In genomic region chr14:80946187-80946586, GRCh38 we compare ENCODE assay signal across 24 cellular contexts. TPM values are rescaled to one million over a fixed set of nuclear protein-coding genes. Genes with fewer than 3 reads are reported as not detected.
A peak's percentile ranks its signal among the peaks of the same experiment; 100 is the strongest.
DNase-seq lines count a peak whose midpoint lies in the region; ATAC-seq, FAIRE-seq and TF ChIP-seq lines count a peak whose summit lies in the region.
"Had no signal": no experiment of that assay in that cellular context is flagged by ENCODE, and none has a peak within 500 bp of the region (broad histone marks: within the 10 kb centered on the region; RNA-seq: fewer than 3 reads in every experiment).

No MANE protein-coding gene starts in this region.

- no peaks in the 10 kb centered on the region for H4K20me1 ChIP-seq in IMR-90 (ENCODE audit: insufficient read depth, low read length)
- H4K20me1 ChIP-seq in keratinocyte (ENCODE audit: control insufficient read depth, extremely low read depth, insufficient read depth, low read length) = no peaks in the 10 kb centered on the region

- H3K36me3 Mint-ChIP-seq in activated naive CD4-positive, alpha-beta T cell treated with anti-CD3 and anti-CD28 coated beads, Interleukin-2, amount 50 U/mL, for 24 hours = peaks cover 2% of the 10 kb centered on the region
- H3K36me3 Mint-ChIP-seq in activated T-helper 17 cell treated with anti-CD3 and anti-CD28 coated beads, Interleukin-2, amount 50 U/mL, for 72 hours (ENCODE audit: low read depth) = peaks cover 5% of the 10 kb centered on the region
- H3K36me3 Mint-ChIP-seq: CD14-positive monocyte had no signal

- no peak for ATAC-seq in IMR-90 (ENCODE audit: low read depth)
- ATAC-seq in activated T-helper 17 cell treated with anti-CD3 and anti-CD28 coated beads, Interleukin-2, amount 50 U/mL, for 72 hours (replicated peaks) = peak; percentile 52
- ATAC-seq: heart right ventricle; left cardiac atrium; right cardiac atrium; stimulated activated naive CD8-positive, alpha-beta T cell treated with anti-CD3 and anti-CD28 coated beads, Interleukin-15, amount 100 ng/mL, for 72 hours had no signal

- POLR2A ChIA-PET in IMR-90 (lab: Charles Lee; ENCODE audit: unreplicated experiment) = no interaction called here

- H2AK5ac ChIP-seq in IMR-90 (ENCODE audit: low read depth, low read length) = no peak overlapping the region

- peaks cover 3% of the 10 kb centered on the region for H3K79me2 ChIP-seq in keratinocyte (ENCODE audit: control insufficient read depth, insufficient read depth, low read length)
- H3K79me2 ChIP-seq: parathyroid adenoma had no signal

- H2AK9ac ChIP-seq in IMR-90 (replicated peaks; ENCODE audit: low read depth, low read length, poor library complexity) = no peak overlapping the region

- H2AFZ ChIP-seq in IMR-90 (replicated peaks; ENCODE audit: low read length, poor library complexity) (no peak overlapping the region), keratinocyte (ENCODE audit: control insufficient read depth, low read length) (no peak overlapping the region)
- H2AFZ ChIP-seq: parathyroid adenoma had no signal

- no CpG with 5 or more reads among the region's 1 CpG for WGBS in IMR-90 (ENCODE audit: extremely low coverage in 2 of 2, insufficient read length in 1 of 2), 2 experiments

- no peak overlapping the region for H3K56ac ChIP-seq in IMR-90 (ENCODE audit: extremely low read depth, insufficient read depth, low read length)

- H3K4me1 ChIP-seq in IMR-90 (ENCODE audit: control insufficient read depth, insufficient read depth, low read length) (no peaks in the 10 kb centered on the region; the same call in 1 of the 2 replicates), keratinocyte (ENCODE audit: control insufficient read depth, extremely low read depth, insufficient read depth, low read length) (peaks cover 23% of the 10 kb centered on the region)

- no peak overlapping the region for H3K4me3 ChIP-seq in IMR-90 (ENCODE audit: insufficient read depth, low read depth, low read length)
- no peak overlapping the region for H3K4me3 ChIP-seq in keratinocyte (ENCODE audit: control insufficient read depth in 2 of 3, extremely low read depth in 1 of 3, insufficient read depth in 2 of 3, low read depth in 1 of 3, low read length in 3 of 3)
- H3K4me3 ChIP-seq: ascending aorta, heart right ventricle, tibial artery had no signal

- H2BK15ac ChIP-seq in IMR-90 (ENCODE audit: low read depth, low read length) = no peak overlapping the region

- CTCF ChIA-PET in IMR-90 (lab: Yijun Ruan, JAX) = no interaction called here

- no peak overlapping the region for H2BK20ac ChIP-seq in IMR-90 (ENCODE audit: low read depth, low read length)

- H3K27ac Mint-ChIP-seq in activated naive CD4-positive, alpha-beta T cell treated with anti-CD3 and anti-CD28 coated beads, Interleukin-2, amount 50 U/mL, for 24 hours = peak overlapping the region; percentile 99
- H3K27ac Mint-ChIP-seq in activated T-helper 17 cell treated with anti-CD3 and anti-CD28 coated beads, Interleukin-2, amount 50 U/mL, for 72 hours = peak overlapping the region; percentile 92
- H3K27ac Mint-ChIP-seq: stimulated activated naive CD8-positive, alpha-beta T cell treated with anti-CD3 and anti-CD28 coated beads, Interleukin-15, amount 100 ng/mL, for 72 hours had no signal

- in situ Hi-C loops in IMR-90 (cut with MboI; ENCODE audit: low sequenced_read_pairs) = no loop called here

- H3K4me3 Mint-ChIP-seq in activated naive CD4-positive, alpha-beta T cell treated with anti-CD3 and anti-CD28 coated beads, Interleukin-2, amount 50 U/mL, for 24 hours = peak overlapping the region; percentile 47
- peak overlapping the region; percentile 58 for H3K4me3 Mint-ChIP-seq in activated T-helper 17 cell treated with anti-CD3 and anti-CD28 coated beads, Interleukin-2, amount 50 U/mL, for 72 hours
- H3K4me3 Mint-ChIP-seq: CD14-positive monocyte; neural crest cell; stimulated activated naive CD8-positive, alpha-beta T cell treated with anti-CD3 and anti-CD28 coated beads, Interleukin-15, amount 100 ng/mL, for 72 hours had no signal

- peaks cover under 1% of the 10 kb centered on the region in 2 experiments; a peak in 2 of 4 replicates for H3K79me1 ChIP-seq in IMR-90 (ENCODE audit: low read depth in 1 of 2, low read length in 2 of 2)

- no peaks in the 10 kb centered on the region for H3K36me3 ChIP-seq in IMR-90 (ENCODE audit: control insufficient read depth, insufficient read depth, low read length)
- H3K36me3 ChIP-seq in keratinocyte (ENCODE audit: control insufficient read depth in 2 of 2, extremely low read depth in 1 of 2, insufficient read depth in 2 of 2, low read length in 2 of 2) = no peaks in the 10 kb centered on the region
- H3K36me3 ChIP-seq: ascending aorta, heart right ventricle, tibial artery had no signal

- no peak for FAIRE-seq in keratinocyte (lab: Jason Lieb, UNC)
- FAIRE-seq: H54 had no signal

- no peak overlapping the region for H4K91ac ChIP-seq in IMR-90 (ENCODE audit: insufficient read depth, low read depth, low read length)

- H3K23ac ChIP-seq in IMR-90 (ENCODE audit: low read depth, low read length) = no peak overlapping the region

- no peak for DNase-seq in activated naive CD4-positive, alpha-beta T cell (lab: John Stamatoyannopoulos, UW)
- DNase-seq in IMR-90 = peak; percentile 52
- peak; percentile 60 for DNase-seq in keratinocyte (ENCODE audit: low read depth, low spot score)
- DNase-seq in pons (ENCODE audit: low spot score) = no peak
- DNase-seq in activated CD8-positive, alpha-beta memory T cell treated with anti-CD3 and anti-CD28 coated beads, Interleukin-2, amount 50 U/mL, for 48 hours = no peak
- DNase-seq: activated CD4-positive, alpha-beta T cell treated with anti-CD3 and anti-CD28 coated beads for 1 hour; EL; heart right ventricle; left cardiac atrium; NCI-H2081; NCI-H226; NCI-H774; right cardiac atrium; stimulated activated naive CD8-positive, alpha-beta T cell treated with anti-CD3 and anti-CD28 coated beads, Interleukin-15, amount 100 ng/mL, for 72 hours; T-helper 1 cell; tibial artery had no signal

- H4K8ac ChIP-seq in IMR-90 (ENCODE audit: low read depth in 2 of 2, low read length in 2 of 2) = no peak overlapping the region

- dilution Hi-C loops in IMR-90 (cut with HindIII; ENCODE audit: low sequenced_read_pairs, unreplicated experiment) (no loop called here), keratinocyte (cut with MboI; ENCODE audit: extremely low pct_ligation_motif_present, low sequenced_read_pairs) (no loop called here)

- no peak overlapping the region for H3K9ac ChIP-seq in IMR-90 (ENCODE audit: low read depth, low read length)
- no peak overlapping the region for H3K9ac ChIP-seq in keratinocyte (ENCODE audit: control insufficient read depth, extremely low read depth, insufficient read depth, low read length)
- H3K9ac ChIP-seq: parathyroid adenoma had no signal

- intact Hi-C loops in IMR-90 (cut with micrococcal nuclease) = no loop called here

- no peak for TF ChIP-seq RAD21 in IMR-90 (IDR thresholded peaks at IDR 0.05; ENCODE audit: low read length)

- H4K5ac ChIP-seq in IMR-90 (ENCODE audit: low read depth, low read length) = no peak overlapping the region

- no peak overlapping the region for H3K14ac ChIP-seq in IMR-90 (replicated peaks; ENCODE audit: low read depth, low read length)

- H3K9me3 Mint-ChIP-seq in activated naive CD4-positive, alpha-beta T cell treated with anti-CD3 and anti-CD28 coated beads, Interleukin-2, amount 50 U/mL, for 24 hours = no peaks in the 10 kb centered on the region
- H3K9me3 Mint-ChIP-seq in activated T-helper 17 cell treated with anti-CD3 and anti-CD28 coated beads, Interleukin-2, amount 50 U/mL, for 72 hours = peaks cover 4% of the 10 kb centered on the region
- H3K9me3 Mint-ChIP-seq: neural crest cell had no signal

- H3K27ac ChIP-seq in IMR-90 (ENCODE audit: insufficient read depth, low read length) = no peak overlapping the region
- no peak overlapping the region for H3K27ac ChIP-seq in keratinocyte (ENCODE audit: control insufficient read depth, insufficient read depth, low read length)
- H3K27ac ChIP-seq: ascending aorta, heart right ventricle, parathyroid adenoma, tibial artery had no signal

- H2BK120ac ChIP-seq in IMR-90 (ENCODE audit: low read depth, low read length) = no peak overlapping the region

- TF ChIP-seq CTCF in IMR-90 (conservative IDR thresholded peaks at IDR 0.05; ENCODE audit: low read depth, low read length) (no peak), keratinocyte (optimal IDR thresholded peaks at IDR 0.05 in 1 of 3, IDR thresholded peaks at IDR 0.05 in 1 of 3, conservative IDR thresholded peaks at IDR 0.05 in 1 of 3; ENCODE audit: extremely low read depth in 1 of 3, insufficient read depth in 2 of 3, low read length in 3 of 3) (no peak)

- H3K4ac ChIP-seq in IMR-90 (ENCODE audit: low read depth, low read length) = no peak overlapping the region

- no peaks in the 10 kb centered on the region for H3K9me3 ChIP-seq in IMR-90 (ENCODE audit: control insufficient read depth, insufficient read depth, low read length)
- H3K9me3 ChIP-seq in keratinocyte (ENCODE audit: control insufficient read depth, low read depth, low read length) = no peaks in the 10 kb centered on the region
- H3K9me3 ChIP-seq: ascending aorta, heart right ventricle, tibial artery had no signal

- H3K4me2 ChIP-seq in IMR-90 (ENCODE audit: low read depth, low read length) (no peak overlapping the region), keratinocyte (ENCODE audit: control insufficient read depth, extremely low read depth, insufficient read depth, low read depth, low read length) (no peak overlapping the region)

- H3K18ac ChIP-seq in IMR-90 (ENCODE audit: low read depth, low read length) = no peak overlapping the region

- H3K27me3 ChIP-seq in IMR-90 (ENCODE audit: control insufficient read depth, insufficient read depth, low read length) = no peaks in the 10 kb centered on the region
- no peaks in the 10 kb centered on the region for H3K27me3 ChIP-seq in keratinocyte (ENCODE audit: control insufficient read depth, extremely low read depth, insufficient read depth, low read length)
- H3K27me3 ChIP-seq: ascending aorta had no signal

- TF ChIP-seq POLR2A in IMR-90 (IDR thresholded peaks at IDR 0.05; ENCODE audit: low read depth, low read length) = no peak

- peaks cover 39% of the 10 kb centered on the region for H3K4me1 Mint-ChIP-seq in activated naive CD4-positive, alpha-beta T cell treated with anti-CD3 and anti-CD28 coated beads, Interleukin-2, amount 50 U/mL, for 24 hours
- peaks cover 16% of the 10 kb centered on the region for H3K4me1 Mint-ChIP-seq in activated T-helper 17 cell treated with anti-CD3 and anti-CD28 coated beads, Interleukin-2, amount 50 U/mL, for 72 hours

- no peaks in the 10 kb centered on the region for H3K9me1 ChIP-seq in IMR-90 (ENCODE audit: insufficient read depth, low read length)
- H3K9me1 ChIP-seq in keratinocyte (ENCODE audit: control insufficient read depth, extremely low read depth, insufficient read depth, low read length) = no peaks in the 10 kb centered on the region

- no TSS peak for BruUV-seq in IMR-90 (replicated peaks; lab: Mats Ljungman, UMichigan)

- no peak overlapping the region for H2BK5ac ChIP-seq in IMR-90 (ENCODE audit: low read depth, low read length, poor library complexity, severe bottlenecking)

- H3K27me3 Mint-ChIP-seq in activated naive CD4-positive, alpha-beta T cell treated with anti-CD3 and anti-CD28 coated beads, Interleukin-2, amount 50 U/mL, for 24 hours = no peaks in the 10 kb centered on the region
- no peaks in the 10 kb centered on the region for H3K27me3 Mint-ChIP-seq in activated T-helper 17 cell treated with anti-CD3 and anti-CD28 coated beads, Interleukin-2, amount 50 U/mL, for 72 hours

RNA-seq across cellular contexts. Expression of gene CEP128, which starts 4.6 kb away (rescaled TPM):
- total RNA-seq in IMR-90 (2012; rRNA removed) = 5.7 and 7.8 TPM in 2 replicates
- 1.3 and 1.9 TPM in 2 replicates for polyA plus RNA-seq in IMR-90 (2012; rRNA removed)
- 0.16 and 0.26 TPM in 2 replicates for polyA plus RNA-seq in IMR-90 (2012; cell fraction: cytosol; rRNA removed)
- 0.28 and 2.2 TPM in 2 replicates for polyA plus RNA-seq in IMR-90 (2012; cell fraction: nucleus; rRNA removed; ENCODE audit: low replicate concordance)
- total RNA-seq in activated T-helper 17 cell treated with anti-CD3 and anti-CD28 coated beads, Interleukin-2, amount 50 U/mL, for 72 hours = 10 to 100 TPM; 23.4 to 34.6 TPM
- polyA plus RNA-seq in keratinocyte = 1.0 to 2.9 TPM (median 2.6 TPM) in 3 replicates
- 3.3 TPM for polyA plus RNA-seq in keratinocyte (2011; ENCODE audit: low read depth)
- polyA plus RNA-seq in keratinocyte (2011; cell fraction: cytosol; rRNA removed) = 1.0 and 1.6 TPM in 2 replicates
- polyA plus RNA-seq in keratinocyte (2011; cell fraction: nucleus; rRNA removed) = 2.7 and 3.0 TPM in 2 replicates
- polyA plus RNA-seq in keratinocyte (2012; ENCODE audit: low replicate concordance) = 1.3 and 3.4 TPM in 2 replicates
- 3.8 to 14.1 TPM (median 5.2 TPM) in 3 replicates for polyA minus RNA-seq in keratinocyte
- polyA minus RNA-seq in keratinocyte (2011; cell fraction: cytosol; rRNA and poly(A)+ RNA removed) = 0.96 TPM
- 4.6 and 14.4 TPM in 2 replicates for polyA minus RNA-seq in keratinocyte (2011; cell fraction: nucleus; rRNA and poly(A)+ RNA removed)

RNA-seq across cellular contexts. Expression of gene TSHR, which starts 9.2 kb away (rescaled TPM):
- total RNA-seq in IMR-90 (2012; rRNA removed) = not detected in 2 replicates
- polyA plus RNA-seq in IMR-90 (2012; rRNA removed) = not detected in 2 replicates
- polyA plus RNA-seq in IMR-90 (2012; cell fraction: cytosol; rRNA removed) = not detected in 2 replicates
- not detected in 2 replicates for polyA plus RNA-seq in IMR-90 (2012; cell fraction: nucleus; rRNA removed; ENCODE audit: low replicate concordance)
- total RNA-seq in activated T-helper 17 cell treated with anti-CD3 and anti-CD28 coated beads, Interleukin-2, amount 50 U/mL, for 72 hours = under 1 TPM in 1 of 2 donors, not detected in 1; 0.50 TPM
- polyA plus RNA-seq in keratinocyte = 0.03 TPM in 1 of 3 replicates, not detected in the others
- not detected for polyA plus RNA-seq in keratinocyte (2011; ENCODE audit: low read depth)
- not detected in 2 replicates for polyA plus RNA-seq in keratinocyte (2011; cell fraction: cytosol; rRNA removed)
- not detected in 2 replicates for polyA plus RNA-seq in keratinocyte (2011; cell fraction: nucleus; rRNA removed)
- 0.13 TPM in 1 of 2 replicates, not detected in the other for polyA plus RNA-seq in keratinocyte (2012; ENCODE audit: low replicate concordance)
- polyA minus RNA-seq in keratinocyte = not detected in 3 replicates
- polyA minus RNA-seq in keratinocyte (2011; cell fraction: cytosol; rRNA and poly(A)+ RNA removed) = not detected
- polyA minus RNA-seq in keratinocyte (2011; cell fraction: nucleus; rRNA and poly(A)+ RNA removed) = not detected in 2 replicates
- total RNA-seq: ascending aorta, dermis microvascular lymphatic vessel endothelial cell, heart right ventricle, left cardiac atrium, neural crest cell, right cardiac atrium had no signal
- polyA plus RNA-seq: CD14-positive monocyte had no signal

Comparison
In these comparisons a context has a peak if more than half of its experiments do, and no peak if none do; other contexts are left out.
1. DNase-seq: peak in IMR-90 (single experiment) and keratinocyte (single experiment); none in activated naive CD4-positive, alpha-beta T cell (0 of 4), pons (single experiment) and activated CD8-positive, alpha-beta memory T cell treated with anti-CD3 and anti-CD28 coated beads, Interleukin-2, amount 50 U/mL, for 48 hours (single experiment).